8 cellular contexts compared by ENCODE assay signal in the genomic region with DNA sequence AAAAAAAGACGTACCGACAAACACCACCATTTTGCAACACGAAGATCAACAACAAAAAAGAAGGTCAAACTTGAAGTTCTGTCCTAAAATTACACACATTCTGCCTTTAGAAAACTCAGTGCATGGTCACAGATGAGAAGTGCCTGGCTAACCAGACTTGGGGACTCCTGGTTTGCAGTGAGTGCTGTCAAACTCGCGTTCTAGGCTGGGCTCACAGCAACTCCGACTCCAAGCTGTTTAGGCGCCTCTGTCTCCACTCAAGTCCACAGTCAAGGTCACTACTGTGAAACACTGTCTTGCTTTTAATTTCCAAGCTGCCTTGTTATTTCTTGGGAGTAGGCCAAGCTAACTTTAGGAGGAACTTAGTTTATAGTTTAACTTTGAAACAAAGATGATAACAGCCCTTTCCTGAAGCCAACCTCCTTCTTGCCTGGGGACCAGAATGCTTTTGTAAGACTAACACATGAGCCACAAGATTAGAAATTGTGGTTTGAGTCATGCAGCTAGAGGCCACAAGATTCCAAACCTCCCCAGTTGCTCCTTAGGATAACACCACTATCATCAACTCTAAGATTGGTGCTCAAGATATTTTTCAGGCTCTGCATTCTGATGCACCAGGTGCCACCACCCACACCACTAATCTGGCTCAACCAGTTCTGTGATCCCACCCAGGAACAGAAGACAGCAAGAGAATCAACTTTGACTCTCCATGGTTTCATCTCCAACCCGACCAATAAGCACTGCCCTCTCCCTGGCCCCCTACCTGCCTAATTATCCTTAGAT. TPM values are rescaled to one million over a fixed set of nuclear protein-coding genes. Genes with fewer than 3 reads are reported as not detected.
A peak's percentile ranks its signal among the peaks of the same experiment; 100 is the strongest.
DNase-seq lines count a peak whose midpoint lies in the region; ATAC-seq and TF ChIP-seq lines count a peak whose summit lies in the region.

No MANE protein-coding gene starts in this region.

- no peak for TF ChIP-seq POLR2A in esophagus squamous epithelium (IDR thresholded peaks at IDR 0.05)

- DNase-seq in H7 (peak; percentile 23), RKO (ENCODE audit: low spot score) (peak; percentile 69), esophagus squamous epithelium (lab: John Stamatoyannopoulos, UW) (no peak), sciatic nerve (ENCODE audit: low spot score) (peak; percentile 28), Right ventricle myocardium superior (no peak), left lobe of liver (ENCODE audit: low spot score) (no peak), superior temporal gyrus (ENCODE audit: extremely low spot score) (no peak)

- intact Hi-C loops in esophagus squamous epithelium (cut with DNase I) (no loop called here), sciatic nerve (cut with DNase I) (no loop called here), Right ventricle myocardium superior (cut with DNase I) (loop anchor here (5.0 kb wide), 1 partner anchor 58 kb away; no protein-coding TSS in a partner anchor)

- H3K4me3 ChIP-seq in H7 (ENCODE audit: insufficient read depth, low read depth, low read length) (no peak overlapping the region), esophagus squamous epithelium (peak overlapping the region in 3 of 4 donors; percentile 74 to 98 (median 97))

- peaks cover 15 to 30% (median 17%) of the 10 kb centered on the region in 3 donors for H3K4me1 ChIP-seq in esophagus squamous epithelium

- ATAC-seq in sciatic nerve, result no peak
- ATAC-seq in Right ventricle myocardium superior (ENCODE audit: poor library complexity), result no peak
- ATAC-seq in left lobe of liver, result no peak
- ATAC-seq in GM19023 (IDR thresholded peaks at IDR 0.05; ENCODE audit: unreplicated experiment), result no peak

- peak overlapping the region in 1 of 4 donors; percentile 85 for H3K27ac ChIP-seq in esophagus squamous epithelium

- peaks cover 0 to 12% (median 0%) of the 10 kb centered on the region in 3 donors for H3K9me3 ChIP-seq in esophagus squamous epithelium

- TF ChIP-seq CTCF in esophagus squamous epithelium (IDR thresholded peaks at IDR 0.05), result no peak

- WGBS in esophagus squamous epithelium, 2 donors, result 96 to 97% methylated on average over 8 of the region's 8 CpGs

- H3K27me3 ChIP-seq in H7 (ENCODE audit: control insufficient read depth, insufficient read depth, low read length) (no peaks in the 10 kb centered on the region), esophagus squamous epithelium (no peaks in the 10 kb centered on the region)

- H3K36me3 ChIP-seq in H7 (replicated peaks; ENCODE audit: control insufficient read depth, insufficient read depth, low read length) (peaks cover 6% of the 10 kb centered on the region), esophagus squamous epithelium (peaks cover 0 to 27% (median 2%) of the 10 kb centered on the region in 3 donors)

RNA-seq across cellular contexts. Expression of gene DNAAF5, which starts 1.1 kb away (rescaled TPM):
- total RNA-seq in H7 (2014; rRNA removed; shearing (Covaris generic)), result 82.5 and 101 TPM in 2 replicates
- 10 to 100 TPM; 23.7 to 30.1 (median 28.2) TPM for total RNA-seq in esophagus squamous epithelium
- total RNA-seq in sciatic nerve, result 19.0 TPM
- 19.3 TPM for total RNA-seq in Right ventricle myocardium superior
- 10.0 TPM for total RNA-seq in left lobe of liver

RNA-seq across cellular contexts. Expression of gene PRKAR1B, which starts 1.7 kb away (rescaled TPM):
- total RNA-seq in H7 (2014; rRNA removed; shearing (Covaris generic)), result 32.4 and 32.8 TPM in 2 replicates
- total RNA-seq in esophagus squamous epithelium (10 to 100 TPM; 10.2 to 13.1 (median 12.5) TPM), sciatic nerve (11.1 TPM), Right ventricle myocardium superior (16.5 TPM), left lobe of liver (7.0 TPM)

Comparison
In these comparisons a context has a peak if more than half of its experiments do, and no peak if none do; other contexts are left out.
1. DNase-seq: peak in H7 (single experiment), RKO (single experiment) and sciatic nerve (single experiment); none in esophagus squamous epithelium (single experiment), Right ventricle myocardium superior (single experiment), left lobe of liver (single experiment) and superior temporal gyrus (single experiment).